6 cellular contexts compared by ENCODE assay signal in the genomic region with DNA sequence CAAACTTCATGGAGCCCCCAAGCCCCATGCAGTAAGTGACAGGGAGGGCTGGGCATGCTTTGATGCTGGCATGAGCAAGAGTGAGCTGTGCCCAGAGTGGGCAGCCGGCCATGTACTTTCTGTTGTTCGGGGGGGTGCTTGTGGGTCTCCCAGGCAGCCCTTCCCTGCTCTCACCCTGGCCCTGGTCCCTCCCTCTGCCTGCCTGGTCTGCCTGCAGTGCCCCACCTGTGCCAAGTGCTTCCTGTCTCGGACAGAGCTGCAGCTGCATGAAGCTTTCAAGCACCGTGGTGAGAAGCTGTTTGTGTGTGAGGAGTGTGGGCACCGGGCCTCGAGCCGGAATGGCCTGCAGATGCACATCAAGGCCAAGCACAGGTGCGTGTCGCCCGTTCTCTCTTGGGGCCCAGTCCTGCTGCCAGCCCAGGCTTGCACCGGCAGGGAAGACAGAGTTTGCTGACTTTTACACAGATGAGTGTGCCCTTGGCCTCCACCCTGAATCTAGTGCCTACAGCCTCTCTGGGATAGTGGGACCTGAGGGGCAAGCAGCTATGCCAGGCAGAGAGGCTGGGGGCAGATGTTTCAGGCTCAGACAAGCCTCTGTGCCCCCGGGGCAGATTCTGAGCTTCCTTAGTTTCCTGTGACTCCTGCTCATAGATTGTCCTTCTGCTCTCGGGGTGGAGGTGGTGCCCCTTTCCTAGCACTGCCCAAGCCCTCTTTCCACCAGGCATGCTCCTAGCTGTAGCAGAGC. TPM values are rescaled to one million over a fixed set of nuclear protein-coding genes. Genes with fewer than 3 reads are reported as not detected.
DNase-seq lines count a peak whose midpoint lies in the region; FAIRE-seq and TF ChIP-seq lines count a peak whose summit lies in the region.

No MANE protein-coding gene starts in this region.

- DNase-seq in adrenal gland (peak; percentile 66 to 84 (median 77)), myocyte (ENCODE audit: low read depth) (peak; percentile 56), NCI-H82 treated with DMSO at 0.1 percent for 48 hours (lab: John Stamatoyannopoulos, UW; ENCODE audit: unreplicated experiment) (no peak), D721Med (ENCODE audit: insufficient read length, low spot score) (no peak), NCI-H1930 (lab: John Stamatoyannopoulos, UW) (no peak)

- no peaks in the 10 kb centered on the region for H3K27me3 ChIP-seq in adrenal gland

- no peak for FAIRE-seq in D721Med (lab: Jason Lieb, UNC)

- CTCF ChIA-PET in HEK293 (lab: Yijun Ruan, JAX) = interaction anchor here (0.7 to 1.0 kb wide), 2 partner anchors 28 to 33 kb away, joined by 3 to 4 read pairs; a partner anchor contains a TSS

- 33 to 55% (median 36%) methylated on average over 8 to 13 of the region's 13 CpGs for WGBS in adrenal gland, 4 donors

- H3K9me3 ChIP-seq in HEK293 (ENCODE audit: control insufficient read depth, insufficient read depth, low read depth, low read length) = no peaks in the 10 kb centered on the region
- no peaks in the 10 kb centered on the region for H3K9me3 ChIP-seq in adrenal gland (replicated peaks in 1 of 3)

- peak in 1 of 2 donors; percentile 18 for TF ChIP-seq POLR2A in adrenal gland (IDR thresholded peaks at IDR 0.05)

- peaks cover 0 to 85% of the 10 kb centered on the region in 2 experiments; a peak in 1 of 3 replicates for H3K36me3 ChIP-seq in HEK293 (ENCODE audit: control insufficient read depth in 2 of 2, insufficient read depth in 1 of 2, low read length in 2 of 2)
- H3K36me3 ChIP-seq in adrenal gland (replicated peaks in 1 of 2) = peaks cover 0 to 40% of the 10 kb centered on the region in 2 donors

- intact Hi-C loops in adrenal gland (cut with DNase I) = no loop called here

- no peaks in the 10 kb centered on the region for H3K4me1 ChIP-seq in HEK293 (ENCODE audit: control insufficient read depth, insufficient read depth, low read length)
- H3K4me1 ChIP-seq in adrenal gland (replicated peaks in 1 of 2) = peaks cover 12 to 38% of the 10 kb centered on the region in 2 donors

- H3K4me3 ChIP-seq in HEK293 (ENCODE audit: low read depth, low read length) (no peak overlapping the region), adrenal gland (no peak overlapping the region)

- H3K27ac ChIP-seq in HEK293 (ENCODE audit: extremely low read depth, low read depth, low read length) (no peak overlapping the region), adrenal gland (peak overlapping the region in 4 of 5 donors; percentile 20 to 47 (median 42))

- POLR2A ChIA-PET in HEK293 (lab: Yijun Ruan, JAX) = interaction anchor here (0.6 to 2.4 kb wide), 3 partner anchors 8 to 14 kb away, joined by 3 to 8 read pairs (median 3); a partner anchor contains a TSS

- TF ChIP-seq CTCF in HEK293 (tag by site-specific recombination; IDR thresholded peaks at IDR 0.05) (no peak), adrenal gland (IDR thresholded peaks at IDR 0.05) (no peak), D721Med (IDR thresholded peaks at IDR 0.05; ENCODE audit: insufficient read depth, missing control alignments) (no peak)

TF ChIP-seq in HEK293, 187 proteins besides CTCF, POLR2A, EP300 and RAD21:
- TF ChIP-seq, protein P1, sequence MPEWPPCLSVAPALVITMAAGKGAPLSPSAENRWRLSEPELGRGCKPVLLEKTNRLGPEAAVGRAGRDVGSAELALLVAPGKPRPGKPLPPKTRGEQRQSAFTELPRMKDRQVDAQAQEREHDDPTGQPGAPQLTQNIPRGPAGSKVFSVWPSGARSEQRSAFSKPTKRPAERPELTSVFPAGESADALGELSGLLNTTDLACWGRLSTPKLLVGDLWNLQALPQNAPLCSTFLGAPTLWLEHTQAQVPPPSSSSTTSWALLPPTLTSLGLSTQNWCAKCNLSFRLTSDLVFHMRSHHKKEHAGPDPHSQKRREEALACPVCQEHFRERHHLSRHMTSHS (tag by site-specific recombination; IDR thresholded peaks at IDR 0.05) = no peak
- TF ChIP-seq ZNF660 (tag by site-specific recombination; IDR thresholded peaks at IDR 0.05) (no peak), ZNF302 (tag by site-specific recombination; IDR thresholded peaks at IDR 0.05; ENCODE audit: low read depth) (no peak), ZNF510 (tag by site-specific recombination; IDR thresholded peaks at IDR 0.05; ENCODE audit: insufficient replicate concordance) (no peak), ZFP69B (tag by site-specific recombination; IDR thresholded peaks at IDR 0.05) (no peak), ZNF610 (tag by site-specific recombination; IDR thresholded peaks at IDR 0.05; ENCODE audit: borderline replicate concordance) (no peak), ZNF600 (tag by site-specific recombination; IDR thresholded peaks at IDR 0.05) (peak; percentile 16; the same call in 1 of the 2 replicates)
- TF ChIP-seq, protein P2, sequence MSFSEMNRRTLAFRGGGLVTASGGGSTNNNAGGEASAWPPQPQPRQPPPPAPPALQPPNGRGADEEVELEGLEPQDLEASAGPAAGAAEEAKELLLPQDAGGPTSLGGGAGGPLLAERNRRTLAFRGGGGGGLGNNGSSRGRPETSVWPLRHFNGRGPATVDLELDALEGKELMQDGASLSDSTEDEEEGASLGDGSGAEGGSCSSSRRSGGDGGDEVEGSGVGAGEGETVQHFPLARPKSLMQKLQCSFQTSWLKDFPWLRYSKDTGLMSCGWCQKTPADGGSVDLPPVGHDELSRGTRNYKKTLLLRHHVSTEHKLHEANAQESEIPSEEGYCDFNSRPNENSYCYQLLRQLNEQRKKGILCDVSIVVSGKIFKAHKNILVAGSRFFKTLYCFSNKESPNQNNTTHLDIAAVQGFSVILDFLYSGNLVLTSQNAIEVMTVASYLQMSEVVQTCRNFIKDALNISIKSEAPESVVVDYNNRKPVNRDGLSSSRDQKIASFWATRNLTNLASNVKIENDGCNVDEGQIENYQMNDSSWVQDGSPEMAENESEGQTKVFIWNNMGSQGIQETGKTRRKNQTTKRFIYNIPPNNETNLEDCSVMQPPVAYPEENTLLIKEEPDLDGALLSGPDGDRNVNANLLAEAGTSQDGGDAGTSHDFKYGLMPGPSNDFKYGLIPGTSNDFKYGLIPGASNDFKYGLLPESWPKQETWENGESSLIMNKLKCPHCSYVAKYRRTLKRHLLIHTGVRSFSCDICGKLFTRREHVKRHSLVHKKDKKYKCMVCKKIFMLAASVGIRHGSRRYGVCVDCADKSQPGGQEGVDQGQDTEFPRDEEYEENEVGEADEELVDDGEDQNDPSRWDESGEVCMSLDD (tag by site-specific recombination; IDR thresholded peaks at IDR 0.05) = no peak

RNA-seq across cellular contexts. Expression of a gene that starts 7.6 kb away (rescaled TPM):
- total RNA-seq in adrenal gland (10 to 100 TPM in 7 of 8 donors, 1 to 10 TPM in 1; 9.5 to 50.9 (median 26.3) TPM), myocyte (14.0 and 17.5 TPM in 2 replicates)
- 100 to 1,000 TPM in 2 of 3 donors, 1 to 10 TPM in 1; 6.8 to 245 (median 186) TPM for polyA plus RNA-seq in adrenal gland
- 19.9 TPM for polyA plus RNA-seq in myocyte (2012)

RNA-seq across cellular contexts. Expression of a gene that starts 15.2 kb away (rescaled TPM):
- total RNA-seq in adrenal gland (100 to 1,000 TPM in 2 of 8 donors, 10 to 100 TPM in 6; 34.2 to 108 (median 62.1) TPM), myocyte (118 and 122 TPM in 2 replicates)
- polyA plus RNA-seq in adrenal gland = 10 to 100 TPM; 11.7 to 19.1 (median 12.9) TPM
- 64.9 TPM for polyA plus RNA-seq in myocyte (2012)

RNA-seq across cellular contexts. Expression of a gene that starts 26.1 kb away (rescaled TPM):
- total RNA-seq in adrenal gland = 10 to 100 TPM in 7 of 8 donors, 1 to 10 TPM in 1; 8.7 to 20.1 (median 13.9) TPM
- polyA plus RNA-seq in adrenal gland = 10 to 100 TPM in 2 of 3 donors, 1 to 10 TPM in 1; 4.7 to 14.8 (median 11.2) TPM
- total RNA-seq in myocyte = 7.4 and 9.6 TPM in 2 replicates
- 14.3 TPM for polyA plus RNA-seq in myocyte (2012)

RNA-seq across cellular contexts. Expression of a gene that starts 32.3 kb away (rescaled TPM):
- total RNA-seq in adrenal gland (under 1 TPM in 4 of 8 donors, not detected in 4; 0.11 to 0.83 (median 0.47) TPM), myocyte (7.5 and 8.0 TPM in 2 replicates)
- under 1 TPM; 0.27 to 0.40 (median 0.37) TPM for polyA plus RNA-seq in adrenal gland
- polyA plus RNA-seq in myocyte (2012) = 4.8 TPM

RNA-seq across cellular contexts. Expression of a gene that starts 33.1 kb away (rescaled TPM):
- total RNA-seq in adrenal gland = 10 to 100 TPM; 10.3 to 39.7 (median 26.1) TPM
- 10 to 100 TPM in 1 of 3 donors, 1 to 10 TPM in 2; 5.9 to 14.3 (median 8.0) TPM for polyA plus RNA-seq in adrenal gland
- 22.8 and 25.4 TPM in 2 replicates for total RNA-seq in myocyte
- 9.4 TPM for polyA plus RNA-seq in myocyte (2012)

Comparison
In these comparisons a context has a peak if more than half of its experiments do, and no peak if none do; other contexts are left out.
1. DNase-seq: peak in adrenal gland (7 of 7) and myocyte (single experiment); none in NCI-H82 treated with DMSO at 0.1 percent for 48 hours (single experiment), D721Med (single experiment) and NCI-H1930 (0 of 2).